ENCODE assay signal across 22 cellular contexts in genomic region chr6:180295-180694, GRCh38.
DNase-seq lines count a peak whose midpoint lies in the region; ATAC-seq and TF ChIP-seq lines count a peak whose summit lies in the region.
"Had no signal": no experiment of that assay in that cellular context is flagged by ENCODE, and none has a peak within 500 bp of the region (broad histone marks: within the 10 kb centered on the region; RNA-seq: fewer than 3 reads in every experiment).

No MANE protein-coding gene starts in this region.

- H3K36me3 Mint-ChIP-seq in activated T-cell treated with anti-CD3 and anti-CD28 coated beads, Interleukin-2, amount 50 U/mL, for 24 hours (ENCODE audit: low read depth): no peaks in the 10 kb centered on the region
- no peaks in the 10 kb centered on the region for H3K36me3 Mint-ChIP-seq in activated T-helper 17 cell treated with anti-CD3 and anti-CD28 coated beads, Interleukin-2, amount 50 U/mL, for 72 hours (ENCODE audit: low read depth)
- H3K36me3 Mint-ChIP-seq in stimulated activated memory B cell treated with anti-CD40 and anti-IgM and Interleukin-4, amounts not matched to agents 10 μg/mL and 1 μg/mL and 100 μg/mL, for 72 hours: peaks cover 7% of the 10 kb centered on the region

- no peaks in the 10 kb centered on the region for H4K20me1 ChIP-seq in KMS-11 (ENCODE audit: insufficient read depth)

- H3K4me1 ChIP-seq in KMS-11 (ENCODE audit: low read depth, poor library complexity, severe bottlenecking): peaks cover 52% of the 10 kb centered on the region
- H3K4me1 ChIP-seq: adrenal gland, heart left ventricle, psoas muscle had no signal

- H3K4me2 ChIP-seq in KMS-11: peak overlapping the region; percentile 79; the same call in 1 of the 2 replicates

- no peak for DNase-seq in activated T-cell treated with anti-CD3 and anti-CD28 coated beads, Interleukin-2, amount 50 U/mL, for 24 hours
- no peak for DNase-seq in activated T-cell treated with anti-CD3 and anti-CD28 coated beads, Interleukin-2, amount 50 U/mL, for 48 hours
- DNase-seq in MG63 (no peak), amygdala (lab: John Stamatoyannopoulos, UW) (no peak)
- DNase-seq: central memory CD4-positive, alpha-beta T cell; effector memory CD4-positive, alpha-beta T cell; EL; H9; heart left ventricle; islet precursor cell; mammary epithelial cell; NCI-H2029 treated with DMSO at 0.1 percent for 48 hours; NCI-H524 treated with DMSO at 0.1 percent for 48 hours; nephron progenitor cell; PC-3; psoas muscle had no signal

- H3K4me3 ChIP-seq in KMS-11 (IDR thresholded peaks at IDR 0.05; ENCODE audit: insufficient read depth, low read depth, low read length): no peak overlapping the region
- no peak overlapping the region for H3K4me3 ChIP-seq in MG63
- H3K4me3 ChIP-seq: adrenal gland, heart left ventricle, psoas muscle, SK-N-MC had no signal

- H2AFZ ChIP-seq in KMS-11 (ENCODE audit: low read depth): no peak overlapping the region; the same call in 1 of the 2 replicates

- TF ChIP-seq CTCF in KMS-11 (conservative IDR thresholded peaks at IDR 0.05; ENCODE audit: low read depth, low read length): no peak

- no peaks in the 10 kb centered on the region for H3K79me2 ChIP-seq in KMS-11 (ENCODE audit: insufficient read depth, low read depth)

- peak overlapping the region; percentile 69 for H3K27ac ChIP-seq in KMS-11
- H3K27ac ChIP-seq: adrenal gland, heart left ventricle, psoas muscle, SK-N-MC had no signal

- no peaks in the 10 kb centered on the region for H3K9me3 ChIP-seq in MG63
- H3K9me3 ChIP-seq: adrenal gland, heart left ventricle, psoas muscle had no signal

- ATAC-seq in activated T-helper 17 cell treated with anti-CD3 and anti-CD28 coated beads, Interleukin-2, amount 50 U/mL, for 72 hours (replicated peaks): no peak
- no peak for ATAC-seq in stimulated activated memory B cell treated with anti-CD40 and anti-IgM and Interleukin-4, amounts not matched to agents 10 μg/mL and 1 μg/mL and 100 μg/mL, for 72 hours
- no peak for ATAC-seq in GM19328 (IDR thresholded peaks at IDR 0.05; ENCODE audit: unreplicated experiment)
- ATAC-seq: heart left ventricle, PC-3, psoas muscle had no signal

- H3K4me3 Mint-ChIP-seq in activated T-cell treated with anti-CD3 and anti-CD28 coated beads, Interleukin-2, amount 50 U/mL, for 24 hours: peak overlapping the region; percentile 37
- H3K4me3 Mint-ChIP-seq in activated T-helper 17 cell treated with anti-CD3 and anti-CD28 coated beads, Interleukin-2, amount 50 U/mL, for 72 hours: peak overlapping the region; percentile 42
- H3K4me3 Mint-ChIP-seq in stimulated activated memory B cell treated with anti-CD40 and anti-IgM and Interleukin-4, amounts not matched to agents 10 μg/mL and 1 μg/mL and 100 μg/mL, for 72 hours: no peak overlapping the region
- H3K4me3 Mint-ChIP-seq: H9, nephron progenitor cell had no signal

- H3K27me3 Mint-ChIP-seq in activated T-cell treated with anti-CD3 and anti-CD28 coated beads, Interleukin-2, amount 50 U/mL, for 24 hours: peaks cover 19% of the 10 kb centered on the region
- peaks cover 10% of the 10 kb centered on the region for H3K27me3 Mint-ChIP-seq in activated T-helper 17 cell treated with anti-CD3 and anti-CD28 coated beads, Interleukin-2, amount 50 U/mL, for 72 hours
- H3K27me3 Mint-ChIP-seq in stimulated activated memory B cell treated with anti-CD40 and anti-IgM and Interleukin-4, amounts not matched to agents 10 μg/mL and 1 μg/mL and 100 μg/mL, for 72 hours: no peaks in the 10 kb centered on the region

- H3K36me3 ChIP-seq in KMS-11 (ENCODE audit: insufficient read depth): no peaks in the 10 kb centered on the region
- H3K36me3 ChIP-seq in MG63: no peaks in the 10 kb centered on the region
- H3K36me3 ChIP-seq: adrenal gland, heart left ventricle had no signal

- no peak overlapping the region for H3K27ac Mint-ChIP-seq in activated T-cell treated with anti-CD3 and anti-CD28 coated beads, Interleukin-2, amount 50 U/mL, for 24 hours
- no peak overlapping the region for H3K27ac Mint-ChIP-seq in activated T-helper 17 cell treated with anti-CD3 and anti-CD28 coated beads, Interleukin-2, amount 50 U/mL, for 72 hours
- peak overlapping the region; percentile 80 for H3K27ac Mint-ChIP-seq in stimulated activated memory B cell treated with anti-CD40 and anti-IgM and Interleukin-4, amounts not matched to agents 10 μg/mL and 1 μg/mL and 100 μg/mL, for 72 hours
- H3K27ac Mint-ChIP-seq: H9, nephron progenitor cell had no signal

- H3K4me1 Mint-ChIP-seq in activated T-cell treated with anti-CD3 and anti-CD28 coated beads, Interleukin-2, amount 50 U/mL, for 24 hours (ENCODE audit: low read depth): peaks cover 36% of the 10 kb centered on the region
- H3K4me1 Mint-ChIP-seq in activated T-helper 17 cell treated with anti-CD3 and anti-CD28 coated beads, Interleukin-2, amount 50 U/mL, for 72 hours: peaks cover 10% of the 10 kb centered on the region
- peaks cover 45% of the 10 kb centered on the region for H3K4me1 Mint-ChIP-seq in stimulated activated memory B cell treated with anti-CD40 and anti-IgM and Interleukin-4, amounts not matched to agents 10 μg/mL and 1 μg/mL and 100 μg/mL, for 72 hours
- H3K4me1 Mint-ChIP-seq: nephron progenitor cell had no signal

- H3K9ac ChIP-seq in KMS-11: no peak overlapping the region

- no peaks in the 10 kb centered on the region for H3K9me3 Mint-ChIP-seq in activated T-cell treated with anti-CD3 and anti-CD28 coated beads, Interleukin-2, amount 50 U/mL, for 24 hours
- H3K9me3 Mint-ChIP-seq in activated T-helper 17 cell treated with anti-CD3 and anti-CD28 coated beads, Interleukin-2, amount 50 U/mL, for 72 hours: no peaks in the 10 kb centered on the region
- H3K9me3 Mint-ChIP-seq in stimulated activated memory B cell treated with anti-CD40 and anti-IgM and Interleukin-4, amounts not matched to agents 10 μg/mL and 1 μg/mL and 100 μg/mL, for 72 hours: no peaks in the 10 kb centered on the region

- H3K27me3 ChIP-seq in KMS-11 (ENCODE audit: insufficient read depth, low read depth) (no peaks in the 10 kb centered on the region), MG63 (no peaks in the 10 kb centered on the region)
- H3K27me3 ChIP-seq: adrenal gland had no signal
